1 cellular context compared by ENCODE assay signal in the genomic region with DNA sequence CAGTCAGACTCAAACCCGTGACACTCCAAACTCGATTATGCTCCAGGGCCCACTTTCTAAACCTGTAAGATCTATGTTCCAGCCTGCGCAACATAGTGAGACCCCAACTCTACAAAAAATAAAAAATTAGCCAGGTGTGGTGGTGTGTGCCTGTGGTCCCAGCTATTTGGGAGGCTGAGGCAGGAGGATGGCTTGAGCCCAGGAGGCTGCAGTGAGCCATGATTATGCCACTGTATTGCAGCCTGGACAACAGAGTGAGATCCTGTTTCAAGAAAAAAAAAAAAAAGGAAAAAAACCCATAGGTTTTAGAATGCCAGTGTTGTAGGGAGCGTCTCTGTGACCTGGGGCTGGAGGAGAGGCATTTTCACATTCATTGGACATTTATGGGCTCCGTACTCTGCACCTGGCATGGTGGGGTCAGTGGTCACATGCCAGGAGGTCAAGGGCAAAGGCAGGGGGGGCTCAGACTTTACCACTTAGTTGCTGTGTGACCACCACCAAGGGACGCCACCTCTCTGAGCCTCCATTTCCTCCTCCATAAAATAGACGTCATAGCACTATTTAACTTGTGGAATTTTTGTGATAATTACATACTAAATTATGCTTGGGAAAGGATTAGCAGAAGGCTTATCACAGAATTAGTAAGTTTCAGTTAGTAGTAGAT.
A peak's percentile ranks its signal among the peaks of the same experiment; 100 is the strongest.
TF ChIP-seq lines count a peak whose summit lies in the region.

No MANE protein-coding gene starts in this region.

TF ChIP-seq in K562, 482 proteins besides CTCF, POLR2A, EP300 and RAD21 (continued from another document):
- TF ChIP-seq, protein P1, sequence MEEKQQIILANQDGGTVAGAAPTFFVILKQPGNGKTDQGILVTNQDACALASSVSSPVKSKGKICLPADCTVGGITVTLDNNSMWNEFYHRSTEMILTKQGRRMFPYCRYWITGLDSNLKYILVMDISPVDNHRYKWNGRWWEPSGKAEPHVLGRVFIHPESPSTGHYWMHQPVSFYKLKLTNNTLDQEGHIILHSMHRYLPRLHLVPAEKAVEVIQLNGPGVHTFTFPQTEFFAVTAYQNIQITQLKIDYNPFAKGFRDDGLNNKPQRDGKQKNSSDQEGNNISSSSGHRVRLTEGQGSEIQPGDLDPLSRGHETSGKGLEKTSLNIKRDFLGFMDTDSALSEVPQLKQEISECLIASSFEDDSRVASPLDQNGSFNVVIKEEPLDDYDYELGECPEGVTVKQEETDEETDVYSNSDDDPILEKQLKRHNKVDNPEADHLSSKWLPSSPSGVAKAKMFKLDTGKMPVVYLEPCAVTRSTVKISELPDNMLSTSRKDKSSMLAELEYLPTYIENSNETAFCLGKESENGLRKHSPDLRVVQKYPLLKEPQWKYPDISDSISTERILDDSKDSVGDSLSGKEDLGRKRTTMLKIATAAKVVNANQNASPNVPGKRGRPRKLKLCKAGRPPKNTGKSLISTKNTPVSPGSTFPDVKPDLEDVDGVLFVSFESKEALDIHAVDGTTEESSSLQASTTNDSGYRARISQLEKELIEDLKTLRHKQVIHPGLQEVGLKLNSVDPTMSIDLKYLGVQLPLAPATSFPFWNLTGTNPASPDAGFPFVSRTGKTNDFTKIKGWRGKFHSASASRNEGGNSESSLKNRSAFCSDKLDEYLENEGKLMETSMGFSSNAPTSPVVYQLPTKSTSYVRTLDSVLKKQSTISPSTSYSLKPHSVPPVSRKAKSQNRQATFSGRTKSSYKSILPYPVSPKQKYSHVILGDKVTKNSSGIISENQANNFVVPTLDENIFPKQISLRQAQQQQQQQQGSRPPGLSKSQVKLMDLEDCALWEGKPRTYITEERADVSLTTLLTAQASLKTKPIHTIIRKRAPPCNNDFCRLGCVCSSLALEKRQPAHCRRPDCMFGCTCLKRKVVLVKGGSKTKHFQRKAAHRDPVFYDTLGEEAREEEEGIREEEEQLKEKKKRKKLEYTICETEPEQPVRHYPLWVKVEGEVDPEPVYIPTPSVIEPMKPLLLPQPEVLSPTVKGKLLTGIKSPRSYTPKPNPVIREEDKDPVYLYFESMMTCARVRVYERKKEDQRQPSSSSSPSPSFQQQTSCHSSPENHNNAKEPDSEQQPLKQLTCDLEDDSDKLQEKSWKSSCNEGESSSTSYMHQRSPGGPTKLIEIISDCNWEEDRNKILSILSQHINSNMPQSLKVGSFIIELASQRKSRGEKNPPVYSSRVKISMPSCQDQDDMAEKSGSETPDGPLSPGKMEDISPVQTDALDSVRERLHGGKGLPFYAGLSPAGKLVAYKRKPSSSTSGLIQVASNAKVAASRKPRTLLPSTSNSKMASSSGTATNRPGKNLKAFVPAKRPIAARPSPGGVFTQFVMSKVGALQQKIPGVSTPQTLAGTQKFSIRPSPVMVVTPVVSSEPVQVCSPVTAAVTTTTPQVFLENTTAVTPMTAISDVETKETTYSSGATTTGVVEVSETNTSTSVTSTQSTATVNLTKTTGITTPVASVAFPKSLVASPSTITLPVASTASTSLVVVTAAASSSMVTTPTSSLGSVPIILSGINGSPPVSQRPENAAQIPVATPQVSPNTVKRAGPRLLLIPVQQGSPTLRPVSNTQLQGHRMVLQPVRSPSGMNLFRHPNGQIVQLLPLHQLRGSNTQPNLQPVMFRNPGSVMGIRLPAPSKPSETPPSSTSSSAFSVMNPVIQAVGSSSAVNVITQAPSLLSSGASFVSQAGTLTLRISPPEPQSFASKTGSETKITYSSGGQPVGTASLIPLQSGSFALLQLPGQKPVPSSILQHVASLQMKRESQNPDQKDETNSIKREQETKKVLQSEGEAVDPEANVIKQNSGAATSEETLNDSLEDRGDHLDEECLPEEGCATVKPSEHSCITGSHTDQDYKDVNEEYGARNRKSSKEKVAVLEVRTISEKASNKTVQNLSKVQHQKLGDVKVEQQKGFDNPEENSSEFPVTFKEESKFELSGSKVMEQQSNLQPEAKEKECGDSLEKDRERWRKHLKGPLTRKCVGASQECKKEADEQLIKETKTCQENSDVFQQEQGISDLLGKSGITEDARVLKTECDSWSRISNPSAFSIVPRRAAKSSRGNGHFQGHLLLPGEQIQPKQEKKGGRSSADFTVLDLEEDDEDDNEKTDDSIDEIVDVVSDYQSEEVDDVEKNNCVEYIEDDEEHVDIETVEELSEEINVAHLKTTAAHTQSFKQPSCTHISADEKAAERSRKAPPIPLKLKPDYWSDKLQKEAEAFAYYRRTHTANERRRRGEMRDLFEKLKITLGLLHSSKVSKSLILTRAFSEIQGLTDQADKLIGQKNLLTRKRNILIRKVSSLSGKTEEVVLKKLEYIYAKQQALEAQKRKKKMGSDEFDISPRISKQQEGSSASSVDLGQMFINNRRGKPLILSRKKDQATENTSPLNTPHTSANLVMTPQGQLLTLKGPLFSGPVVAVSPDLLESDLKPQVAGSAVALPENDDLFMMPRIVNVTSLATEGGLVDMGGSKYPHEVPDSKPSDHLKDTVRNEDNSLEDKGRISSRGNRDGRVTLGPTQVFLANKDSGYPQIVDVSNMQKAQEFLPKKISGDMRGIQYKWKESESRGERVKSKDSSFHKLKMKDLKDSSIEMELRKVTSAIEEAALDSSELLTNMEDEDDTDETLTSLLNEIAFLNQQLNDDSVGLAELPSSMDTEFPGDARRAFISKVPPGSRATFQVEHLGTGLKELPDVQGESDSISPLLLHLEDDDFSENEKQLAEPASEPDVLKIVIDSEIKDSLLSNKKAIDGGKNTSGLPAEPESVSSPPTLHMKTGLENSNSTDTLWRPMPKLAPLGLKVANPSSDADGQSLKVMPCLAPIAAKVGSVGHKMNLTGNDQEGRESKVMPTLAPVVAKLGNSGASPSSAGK (IDR thresholded peaks at IDR 0.05): no peak
- TF ChIP-seq SRSF1 (IDR thresholded peaks at IDR 0.05; ENCODE audit: low read depth, low read length) (no peak), ZFP36 (IDR thresholded peaks at IDR 0.05; ENCODE audit: low read depth, low read length, partially characterized antibody) (peak; percentile 58), RBM25 (IDR thresholded peaks at IDR 0.05; ENCODE audit: low read depth, low read length, severe bottlenecking) (peak; percentile 59), CREM (IDR thresholded peaks at IDR 0.05; ENCODE audit: low read depth) (no peak), ADNP (tag; IDR thresholded peaks at IDR 0.05) (0 out of 2 replicates have a peak, but pooled peaks have one; percentile 22), MXI1 (IDR thresholded peaks at IDR 0.05; ENCODE audit: low read depth, low read length) (no peak), ERF (CRISPR knock-in tag; IDR thresholded peaks at IDR 0.05) (no peak), MTA3 (IDR thresholded peaks at IDR 0.05; ENCODE audit: borderline replicate concordance) (no peak), TCF3 (CRISPR knock-in tag; IDR thresholded peaks at IDR 0.05) (no peak)
- TF ChIP-seq, protein P2, sequence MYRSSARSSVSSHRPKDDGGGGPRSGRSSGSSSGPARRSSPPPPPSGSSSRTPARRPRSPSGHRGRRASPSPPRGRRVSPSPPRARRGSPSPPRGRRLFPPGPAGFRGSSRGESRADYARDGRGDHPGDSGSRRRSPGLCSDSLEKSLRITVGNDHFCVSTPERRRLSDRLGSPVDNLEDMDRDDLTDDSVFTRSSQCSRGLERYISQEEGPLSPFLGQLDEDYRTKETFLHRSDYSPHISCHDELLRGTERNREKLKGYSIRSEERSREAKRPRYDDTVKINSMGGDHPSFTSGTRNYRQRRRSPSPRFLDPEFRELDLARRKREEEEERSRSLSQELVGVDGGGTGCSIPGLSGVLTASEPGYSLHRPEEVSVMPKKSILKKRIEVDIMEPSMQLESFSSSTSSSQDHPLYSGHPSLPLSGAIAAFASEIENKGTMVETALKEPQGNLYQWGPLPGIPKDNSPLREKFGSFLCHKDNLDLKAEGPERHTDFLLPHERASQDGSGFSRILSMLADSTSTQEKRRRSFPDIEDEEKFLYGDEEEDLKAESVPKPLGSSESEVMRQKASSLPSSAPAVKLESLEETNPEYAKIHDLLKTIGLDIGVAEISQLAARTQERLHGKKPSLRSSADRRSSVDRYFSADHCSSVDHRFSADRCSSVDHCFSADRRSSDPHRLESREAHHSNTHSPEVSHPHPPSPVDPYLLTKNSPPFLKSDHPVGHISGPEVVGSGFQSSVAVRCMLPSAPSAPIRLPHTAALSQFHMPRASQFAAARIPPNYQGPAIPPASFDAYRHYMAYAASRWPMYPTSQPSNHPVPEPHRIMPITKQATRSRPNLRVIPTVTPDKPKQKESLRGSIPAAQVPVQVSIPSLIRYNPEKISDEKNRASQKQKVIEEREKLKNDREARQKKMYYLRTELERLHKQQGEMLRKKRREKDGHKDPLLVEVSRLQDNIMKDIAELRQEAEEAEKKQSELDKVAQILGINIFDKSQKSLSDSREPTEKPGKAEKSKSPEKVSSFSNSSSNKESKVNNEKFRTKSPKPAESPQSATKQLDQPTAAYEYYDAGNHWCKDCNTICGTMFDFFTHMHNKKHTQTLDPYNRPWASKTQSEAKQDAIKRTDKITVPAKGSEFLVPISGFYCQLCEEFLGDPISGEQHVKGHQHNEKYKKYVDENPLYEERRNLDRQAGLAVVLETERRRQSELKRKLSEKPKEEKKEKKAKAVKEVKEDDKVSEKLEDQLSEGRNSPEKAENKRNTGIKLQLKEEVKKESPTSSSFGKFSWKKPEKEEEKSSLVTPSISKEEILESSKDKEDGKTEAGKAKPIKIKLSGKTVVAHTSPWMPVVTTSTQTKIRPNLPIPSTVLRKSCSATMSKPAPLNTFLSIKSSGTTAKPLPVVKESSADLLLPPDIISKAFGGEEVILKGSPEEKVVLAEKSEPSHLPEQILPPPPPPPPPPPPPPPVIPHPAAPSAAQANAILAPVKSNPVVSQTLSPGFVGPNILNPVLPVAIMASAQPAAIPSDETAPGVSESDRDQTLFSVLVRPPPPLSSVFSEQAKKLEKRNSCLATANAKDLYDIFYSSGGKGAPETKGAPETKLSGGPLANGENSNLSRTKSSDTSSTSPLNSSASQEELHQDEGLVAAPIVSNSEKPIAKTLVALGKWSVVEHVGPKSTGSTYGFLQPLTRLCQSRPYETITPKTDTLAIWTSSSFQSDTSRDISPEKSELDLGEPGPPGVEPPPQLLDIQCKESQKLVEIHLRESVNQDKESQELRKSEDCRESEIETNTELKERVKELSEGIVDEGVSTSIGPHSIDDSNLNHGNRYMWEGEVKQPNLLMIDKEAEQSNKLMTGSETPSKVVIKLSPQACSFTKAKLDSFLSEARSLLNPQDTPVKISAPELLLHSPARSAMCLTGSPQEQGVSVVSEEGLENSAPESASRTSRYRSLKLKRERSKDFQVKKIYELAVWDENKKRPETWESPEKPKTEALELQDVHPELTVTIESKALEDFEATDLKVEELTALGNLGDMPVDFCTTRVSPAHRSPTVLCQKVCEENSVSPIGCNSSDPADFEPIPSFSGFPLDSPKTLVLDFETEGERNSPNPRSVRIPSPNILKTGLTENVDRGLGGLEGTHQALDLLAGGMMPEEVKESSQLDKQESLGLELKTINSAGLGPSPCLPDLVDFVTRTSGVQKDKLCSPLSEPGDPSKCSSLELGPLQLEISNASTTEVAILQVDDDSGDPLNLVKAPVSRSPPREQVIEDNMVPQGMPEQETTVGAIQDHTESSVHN (IDR thresholded peaks at IDR 0.05; ENCODE audit: borderline replicate concordance in 1 of 2, low read depth in 1 of 2): no peak
